In genomic region chr12:48815281-48816110, GRCh38 we compare ENCODE assay signal across 8 cellular contexts. TPM values are rescaled to one million over a fixed set of nuclear protein-coding genes. Genes with fewer than 3 reads are reported as not detected.
DNase-seq lines count a peak whose midpoint lies in the region; ATAC-seq, FAIRE-seq and TF ChIP-seq lines count a peak whose summit lies in the region.

No MANE protein-coding gene starts in this region.

- CTCF ChIA-PET in HEK293T (lab: Yijun Ruan, JAX), result interaction anchor here (0.5 to 2.1 kb wide), 17 partner anchors 8 to 539 kb away, joined by 3 to 10 read pairs (median 4); partner anchors contain the start of genes ADCY6 and ARF3

- H3K4me1 ChIP-seq in keratinocyte (ENCODE audit: control insufficient read depth, extremely low read depth, insufficient read depth, low read length), result peaks cover 19% of the 10 kb centered on the region
- H3K4me1 ChIP-seq in smooth muscle cell (ENCODE audit: low read depth), result peaks cover 36% of the 10 kb centered on the region

- H3K9me1 ChIP-seq in keratinocyte (ENCODE audit: control insufficient read depth, extremely low read depth, insufficient read depth, low read length), result no peaks in the 10 kb centered on the region

- ATAC-seq in GM18858 (IDR thresholded peaks at IDR 0.05; ENCODE audit: unreplicated experiment), result no peak

- H3K9ac ChIP-seq in keratinocyte (ENCODE audit: control insufficient read depth, extremely low read depth, insufficient read depth, low read length) (peak overlapping the region; percentile 80), smooth muscle cell (ENCODE audit: low read depth) (peak overlapping the region; percentile 29)

- peak; percentile 65 for DNase-seq in GF-D8 (lab: John Stamatoyannopoulos, UW)
- peak; percentile 80 for DNase-seq in HEK293T (ENCODE audit: extremely low spot score)
- DNase-seq in NCI-H1105 (lab: John Stamatoyannopoulos, UW), result peak; percentile 49
- peak; percentile 49 to 83 for DNase-seq in SW 1271 (lab: John Stamatoyannopoulos, UW)
- peak; percentile 82 for DNase-seq in cerebellum (ENCODE audit: low spot score)
- no peak for DNase-seq in keratinocyte (ENCODE audit: low read depth, low spot score)
- peak; percentile 69 for DNase-seq in smooth muscle cell (lab: John Stamatoyannopoulos, UW; ENCODE audit: unreplicated experiment)

- no peaks in the 10 kb centered on the region for H3K9me3 ChIP-seq in keratinocyte (ENCODE audit: control insufficient read depth, low read depth, low read length)
- no peaks in the 10 kb centered on the region for H3K9me3 ChIP-seq in smooth muscle cell (replicated peaks; ENCODE audit: low read depth)

- H3K27me3 ChIP-seq in keratinocyte (ENCODE audit: control insufficient read depth, extremely low read depth, insufficient read depth, low read length) (no peaks in the 10 kb centered on the region), smooth muscle cell (ENCODE audit: low read depth) (no peaks in the 10 kb centered on the region)

- H4K20me1 ChIP-seq in keratinocyte (ENCODE audit: control insufficient read depth, extremely low read depth, insufficient read depth, low read length), result no peaks in the 10 kb centered on the region
- H4K20me1 ChIP-seq in smooth muscle cell (ENCODE audit: low read depth), result no peaks in the 10 kb centered on the region

- POLR2A ChIA-PET in HEK293T (lab: Yijun Ruan, JAX), result interaction anchor here (0.7 to 3.3 kb wide), 11 partner anchors 8 to 160 kb away, joined by 3 to 14 read pairs (median 4); partner anchors contain the start of genes ARF3 and KANSL2

- WGBS in smooth muscle cell (ENCODE audit: low lambda C conversion rate), result 2% methylated on average over 30 of the region's 37 CpGs

- H3K4me2 ChIP-seq in keratinocyte (ENCODE audit: control insufficient read depth, extremely low read depth, insufficient read depth, low read depth, low read length), result peak overlapping the region; percentile 92
- H3K4me2 ChIP-seq in smooth muscle cell, result peak overlapping the region; percentile 97

- TF ChIP-seq CTCF in keratinocyte (optimal IDR thresholded peaks at IDR 0.05 in 1 of 3, IDR thresholded peaks at IDR 0.05 in 1 of 3, conservative IDR thresholded peaks at IDR 0.05 in 1 of 3; ENCODE audit: extremely low read depth in 1 of 3, insufficient read depth in 2 of 3, low read length in 3 of 3) (no peak), smooth muscle cell (IDR thresholded peaks at IDR 0.05; ENCODE audit: borderline replicate concordance, insufficient read depth, poor library complexity, severe bottlenecking) (no peak)

- H3K36me3 ChIP-seq in keratinocyte (ENCODE audit: control insufficient read depth in 2 of 2, extremely low read depth in 1 of 2, insufficient read depth in 2 of 2, low read length in 2 of 2), result no peaks in the 10 kb centered on the region
- no peaks in the 10 kb centered on the region for H3K36me3 ChIP-seq in smooth muscle cell (ENCODE audit: low read depth)

- H3K79me2 ChIP-seq in keratinocyte (ENCODE audit: control insufficient read depth, insufficient read depth, low read length) (no peaks in the 10 kb centered on the region), smooth muscle cell (ENCODE audit: low read depth) (no peaks in the 10 kb centered on the region)

- dilution Hi-C loops in keratinocyte (cut with MboI; ENCODE audit: extremely low pct_ligation_motif_present, low sequenced_read_pairs), result no loop called here

- peaks cover 10% of the 10 kb centered on the region for H3F3A ChIP-seq in smooth muscle cell (ENCODE audit: low read depth)

- peak; percentile 9 for FAIRE-seq in keratinocyte (lab: Jason Lieb, UNC)

- H3K27ac ChIP-seq in keratinocyte (ENCODE audit: control insufficient read depth, insufficient read depth, low read length) (peak overlapping the region; percentile 58), smooth muscle cell (ENCODE audit: low read depth) (peak overlapping the region; percentile 48)

- H2AFZ ChIP-seq in keratinocyte (ENCODE audit: control insufficient read depth, low read length) (peak overlapping the region; percentile 93), smooth muscle cell (ENCODE audit: low read depth) (peak overlapping the region; percentile 93)

- H3K4me3 ChIP-seq in keratinocyte (ENCODE audit: control insufficient read depth in 2 of 3, extremely low read depth in 1 of 3, insufficient read depth in 2 of 3, low read depth in 1 of 3, low read length in 3 of 3) (peak overlapping the region; percentile 76 to 92 (median 91)), smooth muscle cell (peak overlapping the region; percentile 89)

TF ChIP-seq in HEK293T, 16 proteins besides CTCF, POLR2A, EP300 and RAD21:
- TF ChIP-seq, protein P1, sequence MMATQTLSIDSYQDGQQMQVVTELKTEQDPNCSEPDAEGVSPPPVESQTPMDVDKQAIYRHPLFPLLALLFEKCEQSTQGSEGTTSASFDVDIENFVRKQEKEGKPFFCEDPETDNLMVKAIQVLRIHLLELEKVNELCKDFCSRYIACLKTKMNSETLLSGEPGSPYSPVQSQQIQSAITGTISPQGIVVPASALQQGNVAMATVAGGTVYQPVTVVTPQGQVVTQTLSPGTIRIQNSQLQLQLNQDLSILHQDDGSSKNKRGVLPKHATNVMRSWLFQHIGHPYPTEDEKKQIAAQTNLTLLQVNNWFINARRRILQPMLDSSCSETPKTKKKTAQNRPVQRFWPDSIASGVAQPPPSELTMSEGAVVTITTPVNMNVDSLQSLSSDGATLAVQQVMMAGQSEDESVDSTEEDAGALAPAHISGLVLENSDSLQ (IDR thresholded peaks at IDR 0.05), result peak; percentile 93
- TF ChIP-seq LEF1 (IDR thresholded peaks at IDR 0.05; ENCODE audit: borderline replicate concordance) (no peak), BHLHE40 (IDR thresholded peaks at IDR 0.05; ENCODE audit: borderline replicate concordance) (no peak), SP1 (IDR thresholded peaks at IDR 0.05) (no peak), L3MBTL2 (conservative IDR thresholded peaks at IDR 0.05) (peak; percentile 92), NFRKB (IDR thresholded peaks at IDR 0.05) (no peak)

RNA-seq across cellular contexts. Expression of gene CACNB3, which starts 2.8 kb away (rescaled TPM):
- total RNA-seq in cerebellum, result 28.4 TPM
- polyA plus RNA-seq in keratinocyte, result 16.1 to 19.8 TPM (median 19.3 TPM) in 3 replicates
- 14.1 TPM for polyA plus RNA-seq in keratinocyte (2011; ENCODE audit: low read depth)
- polyA plus RNA-seq in keratinocyte (2011; cell fraction: cytosol; rRNA removed), result 10.0 and 14.5 TPM in 2 replicates
- polyA plus RNA-seq in keratinocyte (2011; cell fraction: nucleus; rRNA removed), result 39.9 and 48.9 TPM in 2 replicates
- polyA plus RNA-seq in keratinocyte (2012; ENCODE audit: low replicate concordance), result 17.3 and 23.0 TPM in 2 replicates
- 9.1 to 37.5 TPM (median 11.9 TPM) in 3 replicates for polyA minus RNA-seq in keratinocyte
- 9.0 TPM for polyA minus RNA-seq in keratinocyte (2011; cell fraction: cytosol; rRNA and poly(A)+ RNA removed)
- 9.5 and 11.2 TPM in 2 replicates for polyA minus RNA-seq in keratinocyte (2011; cell fraction: nucleus; rRNA and poly(A)+ RNA removed)
- total RNA-seq in smooth muscle cell, result 16.7 and 18.5 TPM in 2 replicates
- polyA plus RNA-seq in smooth muscle cell, result 21.7 and 33.4 TPM in 2 replicates

RNA-seq across cellular contexts. Expression of gene ADCY6, which starts 26.6 kb away (rescaled TPM):
- 47.3 TPM for total RNA-seq in cerebellum
- 11.9 to 22.8 TPM (median 13.2 TPM) in 3 replicates for polyA plus RNA-seq in keratinocyte
- 3.7 TPM for polyA plus RNA-seq in keratinocyte (2011; ENCODE audit: low read depth)
- polyA plus RNA-seq in keratinocyte (2011; cell fraction: cytosol; rRNA removed), result 6.5 and 8.2 TPM in 2 replicates
- 75.4 and 92.5 TPM in 2 replicates for polyA plus RNA-seq in keratinocyte (2011; cell fraction: nucleus; rRNA removed)
- 10.8 and 11.2 TPM in 2 replicates for polyA plus RNA-seq in keratinocyte (2012; ENCODE audit: low replicate concordance)
- polyA minus RNA-seq in keratinocyte, result 22.8 to 33.8 TPM (median 32.9 TPM) in 3 replicates
- polyA minus RNA-seq in keratinocyte (2011; cell fraction: cytosol; rRNA and poly(A)+ RNA removed), result 19.2 TPM
- 75.7 and 81.7 TPM in 2 replicates for polyA minus RNA-seq in keratinocyte (2011; cell fraction: nucleus; rRNA and poly(A)+ RNA removed)
- 23.4 and 31.0 TPM in 2 replicates for total RNA-seq in smooth muscle cell
- polyA plus RNA-seq in smooth muscle cell, result 18.8 and 21.5 TPM in 2 replicates

RNA-seq across cellular contexts. Expression of gene DDX23, which starts 36.5 kb away (rescaled TPM):
- total RNA-seq in cerebellum (51.4 TPM), smooth muscle cell (51.7 and 68.9 TPM in 2 replicates)
- polyA plus RNA-seq in keratinocyte (36.9 to 64.6 TPM (median 57.8 TPM) in 3 replicates), smooth muscle cell (41.6 and 44.9 TPM in 2 replicates)
- polyA plus RNA-seq in keratinocyte (2011; ENCODE audit: low read depth), result 110 TPM
- 36.4 and 38.7 TPM in 2 replicates for polyA plus RNA-seq in keratinocyte (2011; cell fraction: cytosol; rRNA removed)
- 98.9 and 125 TPM in 2 replicates for polyA plus RNA-seq in keratinocyte (2011; cell fraction: nucleus; rRNA removed)
- 45.2 and 68.6 TPM in 2 replicates for polyA plus RNA-seq in keratinocyte (2012; ENCODE audit: low replicate concordance)
- polyA minus RNA-seq in keratinocyte, result 36.0 to 54.1 TPM (median 45.5 TPM) in 3 replicates
- 18.0 TPM for polyA minus RNA-seq in keratinocyte (2011; cell fraction: cytosol; rRNA and poly(A)+ RNA removed)
- 19.8 and 39.9 TPM in 2 replicates for polyA minus RNA-seq in keratinocyte (2011; cell fraction: nucleus; rRNA and poly(A)+ RNA removed)

RNA-seq across cellular contexts. Expression of gene RND1, which starts 50.2 kb away (rescaled TPM):
- total RNA-seq in cerebellum (10.8 TPM), smooth muscle cell (0.13 TPM in 1 of 2 replicates, not detected in the other)
- polyA plus RNA-seq in keratinocyte (0.05 to 0.30 TPM (median 0.16 TPM) in 3 replicates), smooth muscle cell (0.50 and 1.6 TPM in 2 replicates)
- not detected for polyA plus RNA-seq in keratinocyte (2011; ENCODE audit: low read depth)
- polyA plus RNA-seq in keratinocyte (2011; cell fraction: cytosol; rRNA removed), result 0.04 and 0.24 TPM in 2 replicates
- polyA plus RNA-seq in keratinocyte (2011; cell fraction: nucleus; rRNA removed), result 0.31 and 0.67 TPM in 2 replicates
- 0.62 TPM in 1 of 2 replicates, not detected in the other for polyA plus RNA-seq in keratinocyte (2012; ENCODE audit: low replicate concordance)
- 0.23 to 0.35 TPM in 2 of 3 replicates, not detected in the other for polyA minus RNA-seq in keratinocyte
- not detected for polyA minus RNA-seq in keratinocyte (2011; cell fraction: cytosol; rRNA and poly(A)+ RNA removed)
- not detected in 2 replicates for polyA minus RNA-seq in keratinocyte (2011; cell fraction: nucleus; rRNA and poly(A)+ RNA removed)
